ENCODE assay signal across 17 cellular contexts in genomic region chr4:149113804-149114430, GRCh38.
DNase-seq lines count a peak whose midpoint lies in the region; TF ChIP-seq lines count a peak whose summit lies in the region.
"Had no signal": no experiment of that assay in that cellular context is flagged by ENCODE, and none has a peak within 500 bp of the region (broad histone marks: within the 10 kb centered on the region; RNA-seq: fewer than 3 reads in every experiment).

No MANE protein-coding gene starts in this region.

- no peak overlapping the region for H3K4me3 ChIP-seq in AG09309 (ENCODE audit: control insufficient read depth, low read depth, low read length)
- H3K4me3 ChIP-seq in brain microvascular endothelial cell (ENCODE audit: low read depth, low read length), result no peak overlapping the region
- no peak overlapping the region for H3K4me3 ChIP-seq in kidney epithelial cell (ENCODE audit: low read depth, low read length)
- H3K4me3 ChIP-seq in right atrium auricular region, result no peak overlapping the region
- H3K4me3 ChIP-seq in HAP-1, result no peak overlapping the region
- H3K4me3 ChIP-seq: esophagus squamous epithelium, thyroid gland had no signal

- DNase-seq in AG09309 (ENCODE audit: low read depth) (peak; percentile 42), LHCN-M2 (ENCODE audit: low read depth) (peak; percentile 95), brain microvascular endothelial cell (peak; percentile 70), kidney epithelial cell (ENCODE audit: low read depth) (peak; percentile 31), NCI-H2171 (lab: John Stamatoyannopoulos, UW) (no peak), right atrium auricular region (ENCODE audit: low spot score) (no peak), SW480 (ENCODE audit: low spot score) (no peak), HAP-1 (ENCODE audit: low spot score in 2 of 2) (no peak)
- DNase-seq: activated B cell treated with CpG ODN at 0.5 μM for 24 hours; activated CD8-positive, alpha-beta memory T cell treated with anti-CD3 and anti-CD28 coated beads, Interleukin-2, amount 50 U/mL, for 48 hours; AML-193; DMS153; esophagus squamous epithelium; MV-4-11; NCI-H446; stimulated activated CD8-positive, alpha-beta memory T cell treated with anti-CD3 and anti-CD28 coated beads, Interleukin-4, amount 100 ng/mL, for 48 hours; thyroid gland had no signal

- H3K27ac ChIP-seq in brain microvascular endothelial cell, result peak overlapping the region; percentile 19
- no peak overlapping the region for H3K27ac ChIP-seq in right atrium auricular region
- H3K27ac ChIP-seq: esophagus squamous epithelium, thyroid gland had no signal

- H3K27me3 ChIP-seq in brain microvascular endothelial cell (replicated peaks) (no peaks in the 10 kb centered on the region), kidney epithelial cell (ENCODE audit: control insufficient read depth, insufficient read depth, low read length) (no peaks in the 10 kb centered on the region), right atrium auricular region (no peaks in the 10 kb centered on the region), HAP-1 (ENCODE audit: low read depth) (peaks cover 8% of the 10 kb centered on the region)
- H3K27me3 ChIP-seq: esophagus squamous epithelium, thyroid gland had no signal

- H3K36me3 ChIP-seq in brain microvascular endothelial cell (replicated peaks) (no peaks in the 10 kb centered on the region), kidney epithelial cell (ENCODE audit: control insufficient read depth, insufficient read depth, low read length) (no peaks in the 10 kb centered on the region), right atrium auricular region (no peaks in the 10 kb centered on the region), HAP-1 (replicated peaks) (no peaks in the 10 kb centered on the region)
- H3K36me3 ChIP-seq: esophagus squamous epithelium, thyroid gland had no signal

- H3K4me1 ChIP-seq in right atrium auricular region (no peaks in the 10 kb centered on the region), HAP-1 (no peaks in the 10 kb centered on the region)
- H3K4me1 ChIP-seq: esophagus squamous epithelium, thyroid gland had no signal

- H3K9me3 ChIP-seq in right atrium auricular region, result no peaks in the 10 kb centered on the region
- H3K9me3 ChIP-seq in HAP-1, result no peaks in the 10 kb centered on the region
- H3K9me3 ChIP-seq: esophagus squamous epithelium, thyroid gland had no signal

- in situ Hi-C loops in brain microvascular endothelial cell (cut with HindIII; ENCODE audit: low pct_ligation_motif_present, low sequenced_read_pairs) (no loop called here), HAP-1 (cut with MboI; ENCODE audit: low sequenced_read_pairs) (no loop called here)

- TF ChIP-seq CTCF in AG09309 (IDR thresholded peaks at IDR 0.05; ENCODE audit: control insufficient read depth, insufficient read depth, low read depth, low read length, missing control alignments) (no peak), brain microvascular endothelial cell (IDR thresholded peaks at IDR 0.05; ENCODE audit: low read depth, low read length, missing control alignments) (no peak), kidney epithelial cell (IDR thresholded peaks at IDR 0.05; ENCODE audit: insufficient read depth, low read length, poor library complexity, severe bottlenecking) (no peak), right atrium auricular region (IDR thresholded peaks at IDR 0.05) (no peak)

Comparison
In these comparisons a context has a peak if more than half of its experiments do, and no peak if none do; other contexts are left out.
1. DNase-seq: peak in AG09309 (single experiment), LHCN-M2 (single experiment), brain microvascular endothelial cell (single experiment) and kidney epithelial cell (single experiment); none in NCI-H2171 (single experiment), right atrium auricular region (single experiment), SW480 (single experiment) and HAP-1 (0 of 2).